10 cellular contexts compared by ENCODE assay signal in genomic region chr19:3459322-3459881, GRCh38. TPM values are rescaled to one million over a fixed set of nuclear protein-coding genes. Genes with fewer than 3 reads are reported as not detected.
A peak's percentile ranks its signal among the peaks of the same experiment; 100 is the strongest.
DNase-seq lines count a peak whose midpoint lies in the region; ATAC-seq and TF ChIP-seq lines count a peak whose summit lies in the region.
"Had no signal": no experiment of that assay in that cellular context is flagged by ENCODE, and none has a peak within 500 bp of the region (broad histone marks: within the 10 kb centered on the region; RNA-seq: fewer than 3 reads in every experiment).

No MANE protein-coding gene starts in this region.

- POLR2A ChIA-PET in CD4-positive, alpha-beta T cell (lab: Charles Lee) = no interaction called here

- H3K9me3 ChIP-seq in esophagus muscularis mucosa = no peaks in the 10 kb centered on the region
- no peaks in the 10 kb centered on the region for H3K9me3 ChIP-seq in CD4-positive, alpha-beta T cell (ENCODE audit: control insufficient read depth, low read length)
- H3K9me3 ChIP-seq: SJSA1 had no signal

- H3K9me3 Mint-ChIP-seq in natural killer cell = no peaks in the 10 kb centered on the region
- no peaks in the 10 kb centered on the region for H3K9me3 Mint-ChIP-seq in natural killer cell treated with Interleukin-12 subunit alpha and Interleukin-12 subunit beta and Interleukin-15 and Interleukin-18, amount 100 ng/mL, for 72 hours
- no peaks in the 10 kb centered on the region for H3K9me3 Mint-ChIP-seq in CD4-positive, alpha-beta T cell
- H3K9me3 Mint-ChIP-seq: neural crest cell had no signal

- no peak for TF ChIP-seq POLR2A in esophagus muscularis mucosa (IDR thresholded peaks at IDR 0.05; ENCODE audit: low read depth)

- H3K4me3 Mint-ChIP-seq in natural killer cell = no peak overlapping the region
- H3K4me3 Mint-ChIP-seq in natural killer cell treated with Interleukin-12 subunit alpha and Interleukin-12 subunit beta and Interleukin-15 and Interleukin-18, amount 100 ng/mL, for 72 hours = no peak overlapping the region
- no peak overlapping the region for H3K4me3 Mint-ChIP-seq in CD4-positive, alpha-beta T cell

- peaks cover 0 to 13% of the 10 kb centered on the region in 2 donors for H3K4me1 Mint-ChIP-seq in natural killer cell
- peaks cover 0 to 7% of the 10 kb centered on the region in 2 donors for H3K4me1 Mint-ChIP-seq in natural killer cell treated with Interleukin-12 subunit alpha and Interleukin-12 subunit beta and Interleukin-15 and Interleukin-18, amount 100 ng/mL, for 72 hours (ENCODE audit: low read depth in 2 of 2)
- no peaks in the 10 kb centered on the region for H3K4me1 Mint-ChIP-seq in CD4-positive, alpha-beta T cell (ENCODE audit: low read depth)

- peaks cover 35 to 84% (median 73%) of the 10 kb centered on the region in 4 donors for H3K36me3 ChIP-seq in esophagus muscularis mucosa

- peak; percentile 35 to 69 (median 49) for ATAC-seq in natural killer cell
- no peak for ATAC-seq in natural killer cell treated with Interleukin-12 subunit alpha and Interleukin-12 subunit beta and Interleukin-15 and Interleukin-18, amount 100 ng/mL, for 72 hours
- ATAC-seq in GM21423 (IDR thresholded peaks at IDR 0.05; ENCODE audit: unreplicated experiment) = no peak
- ATAC-seq in CD4-positive, alpha-beta T cell (ENCODE audit: poor library complexity) = no peak
- ATAC-seq in GM18520 (IDR thresholded peaks at IDR 0.05; ENCODE audit: unreplicated experiment) = no peak

- DNase-seq in natural killer cell = no peak
- DNase-seq in natural killer cell treated with Interleukin-12 subunit alpha and Interleukin-12 subunit beta and Interleukin-15 and Interleukin-18, amount 100 ng/mL, for 72 hours (ENCODE audit: low spot score) = no peak
- DNase-seq in esophagus muscularis mucosa (ENCODE audit: extremely low spot score) = peak; percentile 97
- DNase-seq in midbrain (lab: John Stamatoyannopoulos, UW) = peak; percentile 57
- no peak for DNase-seq in NCI-H2029 (lab: John Stamatoyannopoulos, UW)
- DNase-seq in CD4-positive, alpha-beta T cell = no peak

- no peaks in the 10 kb centered on the region for H3K27me3 ChIP-seq in esophagus muscularis mucosa
- H3K27me3 ChIP-seq in CD4-positive, alpha-beta T cell (ENCODE audit: control insufficient read depth, insufficient read depth, low read length) = no peaks in the 10 kb centered on the region
- H3K27me3 ChIP-seq: SJSA1 had no signal

- 16% methylated on average over 14 of the region's 15 CpGs for WGBS in esophagus muscularis mucosa

- peaks cover 41 to 98% (median 90%) of the 10 kb centered on the region in 4 donors for H3K4me1 ChIP-seq in esophagus muscularis mucosa
- H3K4me1 ChIP-seq: SJSA1 had no signal

- no peaks in the 10 kb centered on the region for H3K36me3 Mint-ChIP-seq in natural killer cell
- peaks cover 4% of the 10 kb centered on the region for H3K36me3 Mint-ChIP-seq in natural killer cell treated with Interleukin-12 subunit alpha and Interleukin-12 subunit beta and Interleukin-15 and Interleukin-18, amount 100 ng/mL, for 72 hours
- peaks cover 9% of the 10 kb centered on the region for H3K36me3 Mint-ChIP-seq in CD4-positive, alpha-beta T cell (ENCODE audit: low read depth)

- intact Hi-C loops in natural killer cell (cut with micrococcal nuclease) = no loop called here
- intact Hi-C loops in esophagus muscularis mucosa (cut with DNase I) = no loop called here
- intact Hi-C loops in CD4-positive, alpha-beta T cell (cut with DNase I, micrococcal nuclease) = no loop called here

- peak overlapping the region; percentile 84 to 91 (median 89) for H3K27ac ChIP-seq in esophagus muscularis mucosa (replicated peaks in 1 of 4)
- H3K27ac ChIP-seq in CD4-positive, alpha-beta T cell (ENCODE audit: low read depth, low read length) = no peak overlapping the region
- H3K27ac ChIP-seq: SJSA1 had no signal

- no peak for TF ChIP-seq CTCF in natural killer cell (IDR thresholded peaks at IDR 0.05)
- TF ChIP-seq CTCF in esophagus muscularis mucosa (IDR thresholded peaks at IDR 0.05) = no peak
- TF ChIP-seq CTCF in CD4-positive, alpha-beta T cell (IDR thresholded peaks at IDR 0.05) = no peak

- H3K27me3 Mint-ChIP-seq in natural killer cell (ENCODE audit: low read depth in 2 of 2) = no peaks in the 10 kb centered on the region
- H3K27me3 Mint-ChIP-seq in natural killer cell treated with Interleukin-12 subunit alpha and Interleukin-12 subunit beta and Interleukin-15 and Interleukin-18, amount 100 ng/mL, for 72 hours = no peaks in the 10 kb centered on the region
- H3K27me3 Mint-ChIP-seq in CD4-positive, alpha-beta T cell = no peaks in the 10 kb centered on the region

- CTCF ChIA-PET in CD4-positive, alpha-beta T cell (lab: Charles Lee) = no interaction called here

- H3K27ac Mint-ChIP-seq in natural killer cell = no peak overlapping the region
- no peak overlapping the region for H3K27ac Mint-ChIP-seq in natural killer cell treated with Interleukin-12 subunit alpha and Interleukin-12 subunit beta and Interleukin-15 and Interleukin-18, amount 100 ng/mL, for 72 hours
- no peak overlapping the region for H3K27ac Mint-ChIP-seq in CD4-positive, alpha-beta T cell

- TF ChIP-seq EP300 in esophagus muscularis mucosa (IDR thresholded peaks at IDR 0.05) = no peak

- peak overlapping the region in 3 of 4 donors; percentile 12 to 29 (median 29) for H3K4me3 ChIP-seq in esophagus muscularis mucosa
- H3K4me3 ChIP-seq: SJSA1 had no signal

RNA-seq across cellular contexts. Expression of gene SMIM24, which starts 20.9 kb away (rescaled TPM):
- total RNA-seq in natural killer cell = under 1 TPM in 2 of 3 donors, not detected in 1; 0.33 to 0.42 TPM
- under 1 TPM in 1 of 2 donors, not detected in 1; 0.62 TPM for total RNA-seq in natural killer cell treated with Interleukin-12 subunit alpha and Interleukin-12 subunit beta and Interleukin-15 and Interleukin-18, amount 100 ng/mL, for 72 hours
- not detected for total RNA-seq in esophagus muscularis mucosa
- total RNA-seq in CD4-positive, alpha-beta T cell = not detected
- total RNA-seq: neural crest cell, SJSA1 had no signal

RNA-seq across cellular contexts. Expression of gene SMIM44, which starts 23.8 kb away (rescaled TPM):
- total RNA-seq in natural killer cell = not detected
- total RNA-seq in natural killer cell treated with Interleukin-12 subunit alpha and Interleukin-12 subunit beta and Interleukin-15 and Interleukin-18, amount 100 ng/mL, for 72 hours = not detected
- total RNA-seq in esophagus muscularis mucosa = not detected
- total RNA-seq in CD4-positive, alpha-beta T cell = not detected
- total RNA-seq: neural crest cell, SJSA1 had no signal

RNA-seq across cellular contexts. Expression of gene DOHH, which starts 41.1 kb away (rescaled TPM):
- 1 to 10 TPM; 4.5 to 5.9 (median 4.6) TPM for total RNA-seq in natural killer cell
- 10 to 100 TPM; 16.1 to 28.6 TPM for total RNA-seq in natural killer cell treated with Interleukin-12 subunit alpha and Interleukin-12 subunit beta and Interleukin-15 and Interleukin-18, amount 100 ng/mL, for 72 hours
- 10 to 100 TPM; 19.5 to 37.5 (median 25.8) TPM for total RNA-seq in esophagus muscularis mucosa
- 1 to 10 TPM; 3.9 to 4.7 TPM for total RNA-seq in CD4-positive, alpha-beta T cell

RNA-seq across cellular contexts. Expression of gene FZR1, which starts 46.7 kb away (rescaled TPM):
- total RNA-seq in natural killer cell (10 to 100 TPM; 89.1 to 98.3 (median 91.4) TPM), esophagus muscularis mucosa (10 to 100 TPM; 15.8 to 41.2 (median 31.4) TPM)
- 10 to 100 TPM; 51.4 to 63.0 TPM for total RNA-seq in natural killer cell treated with Interleukin-12 subunit alpha and Interleukin-12 subunit beta and Interleukin-15 and Interleukin-18, amount 100 ng/mL, for 72 hours
- total RNA-seq in CD4-positive, alpha-beta T cell = 100 to 1,000 TPM; 109 to 116 TPM

Comparison
In these comparisons a context has a peak if more than half of its experiments do, and no peak if none do; other contexts are left out.
1. ATAC-seq: peak in natural killer cell (3 of 3); none in natural killer cell treated with Interleukin-12 subunit alpha and Interleukin-12 subunit beta and Interleukin-15 and Interleukin-18, amount 100 ng/mL, for 72 hours (0 of 2), GM21423 (single experiment), CD4-positive, alpha-beta T cell (single experiment) and GM18520 (single experiment).
2. DNase-seq: peak in esophagus muscularis mucosa (single experiment) and midbrain (single experiment); none in natural killer cell (single experiment), natural killer cell treated with Interleukin-12 subunit alpha and Interleukin-12 subunit beta and Interleukin-15 and Interleukin-18, amount 100 ng/mL, for 72 hours (single experiment), NCI-H2029 (single experiment) and CD4-positive, alpha-beta T cell (0 of 10).